Comparison of ENCODE assay signal across 8 cellular contexts in the genomic region with DNA sequence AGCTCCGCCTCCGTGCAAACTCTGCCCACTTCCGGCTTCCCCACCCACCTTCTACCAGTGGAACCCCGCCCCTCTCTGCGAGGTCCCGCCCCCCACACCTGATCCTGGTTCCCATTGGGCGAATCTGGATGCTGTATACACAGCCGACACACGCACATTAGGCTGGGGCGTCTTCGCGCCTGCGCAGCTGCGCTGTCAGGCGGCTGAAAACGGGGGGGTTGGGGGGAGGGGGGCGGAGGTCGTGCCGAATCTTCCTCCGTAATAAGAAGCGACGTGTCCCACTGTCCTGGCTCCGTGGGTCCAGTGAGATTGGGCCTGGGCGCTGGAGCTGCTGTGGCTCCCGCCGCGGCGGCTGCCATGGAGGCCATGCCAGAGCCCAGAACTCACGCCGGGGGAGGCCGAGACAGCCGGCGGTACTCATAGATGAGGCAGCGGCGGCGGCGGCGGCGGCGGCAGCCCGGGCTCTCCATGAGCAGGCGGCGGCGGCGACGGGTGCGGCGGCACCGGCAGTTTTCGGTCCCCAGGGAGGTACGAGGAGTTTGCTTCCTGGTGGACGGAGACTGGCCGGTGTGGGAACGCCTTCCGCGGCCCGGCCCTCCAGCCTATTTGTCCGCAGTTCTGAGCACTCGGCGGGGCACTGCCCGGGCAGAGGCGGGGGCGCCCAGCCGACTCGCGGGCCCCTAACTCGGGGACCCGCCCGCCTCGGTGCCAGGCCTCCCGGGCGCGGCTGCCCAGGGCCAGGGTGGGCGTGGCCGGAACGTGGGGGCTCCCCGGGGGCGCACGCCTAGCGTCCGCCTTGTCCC.
DNase-seq lines count a peak whose midpoint lies in the region; TF ChIP-seq lines count a peak whose summit lies in the region.

No MANE protein-coding gene starts in this region.

- peak; percentile 97 for DNase-seq in COLO668 (lab: John Stamatoyannopoulos, UW; ENCODE audit: unreplicated experiment)
- peak; percentile 97 for DNase-seq in GM20000 (ENCODE audit: low spot score)
- peak; percentile 90 for DNase-seq in HS-5 (ENCODE audit: low read depth)
- DNase-seq in NK-92 (lab: John Stamatoyannopoulos, UW; ENCODE audit: unreplicated experiment) = peak; percentile 88
- DNase-seq in activated CD8-positive, alpha-beta memory T cell treated with anti-CD3 and anti-CD28 coated beads for 24 hours = peak; percentile 98
- peak; percentile 98 for DNase-seq in effector CD8-positive, alpha-beta T cell (lab: John Stamatoyannopoulos, UW)
- DNase-seq in medulla oblongata (ENCODE audit: extremely low spot score) = peak; percentile 98
- DNase-seq in stimulated activated CD4-positive, alpha-beta T cell treated with anti-CD3 and anti-CD28 coated beads, TNF-alpha, amount 100 ng/mL, for 48 hours (ENCODE audit: low read depth in 3 of 3) = peak; percentile 97 to 98 (median 97)

- no peak for TF ChIP-seq CTCF in GM20000 (IDR thresholded peaks at IDR 0.05; ENCODE audit: extremely low read depth, missing control alignments)

Comparison
In these comparisons a context has a peak if more than half of its experiments do, and no peak if none do; other contexts are left out.
1. Peak in every context shown above with its lines: DNase-seq.